13 cellular contexts compared by ENCODE assay signal in genomic region chr2:42547014-42547413, GRCh38. TPM values are rescaled to one million over a fixed set of nuclear protein-coding genes. Genes with fewer than 3 reads are reported as not detected.
DNase-seq lines count a peak whose midpoint lies in the region; ATAC-seq and TF ChIP-seq lines count a peak whose summit lies in the region.
"Had no signal": no experiment of that assay in that cellular context is flagged by ENCODE, and none has a peak within 500 bp of the region (broad histone marks: within the 10 kb centered on the region; RNA-seq: fewer than 3 reads in every experiment).

No MANE protein-coding gene starts in this region.

- peaks cover 5% of the 10 kb centered on the region for H3K4me1 Mint-ChIP-seq in CD8-positive, alpha-beta T cell (ENCODE audit: low read depth)
- H3K4me1 Mint-ChIP-seq in activated CD4-positive, alpha-beta T cell treated with anti-CD3 and anti-CD28 coated beads, Interleukin-2, amount 10 ng/mL, durations not matched to agents 7 days and 5 days, result peaks cover 3% of the 10 kb centered on the region

- no peaks in the 10 kb centered on the region for H3K36me3 ChIP-seq in CD8-positive, alpha-beta T cell (ENCODE audit: insufficient read depth, low read length)
- no peaks in the 10 kb centered on the region for H3K36me3 ChIP-seq in NT2/D1 (ENCODE audit: insufficient read depth, insufficient read length, low read length)
- no peaks in the 10 kb centered on the region for H3K36me3 ChIP-seq in iPS-20b (ENCODE audit: insufficient read depth, low read depth, low read length)
- H3K36me3 ChIP-seq: thoracic aorta had no signal

- CTCF ChIA-PET in CD8-positive, alpha-beta T cell (lab: Charles Lee), result interaction anchor here (1.2 kb wide), 1 partner anchor 116 kb away, joined by 3 read pairs; no protein-coding TSS in a partner anchor
- CTCF ChIA-PET in activated CD4-positive, alpha-beta T cell treated with anti-CD3 and anti-CD28 coated beads, Interleukin-2, amount 10 ng/mL, durations not matched to agents 7 days and 5 days (lab: Charles Lee), result no interaction called here

- intact Hi-C loops in CD8-positive, alpha-beta T cell (cut with DNase I, micrococcal nuclease), result no loop called here
- intact Hi-C loops in Right ventricle myocardium inferior (cut with DNase I), result no loop called here

- peak overlapping the region; percentile 19 for H3K4me3 Mint-ChIP-seq in CD8-positive, alpha-beta T cell
- H3K4me3 Mint-ChIP-seq in activated CD4-positive, alpha-beta T cell treated with anti-CD3 and anti-CD28 coated beads, Interleukin-2, amount 10 ng/mL, durations not matched to agents 7 days and 5 days, result no peak overlapping the region

- H3K9me3 ChIP-seq in CD8-positive, alpha-beta T cell (ENCODE audit: low read length), result no peaks in the 10 kb centered on the region
- H3K9me3 ChIP-seq in NT2/D1 (ENCODE audit: insufficient read depth, low read length) (no peaks in the 10 kb centered on the region), iPS-20b (ENCODE audit: insufficient read depth, low read depth, low read length) (no peaks in the 10 kb centered on the region)
- H3K9me3 ChIP-seq: thoracic aorta had no signal

- no peaks in the 10 kb centered on the region for H3K27me3 ChIP-seq in CD8-positive, alpha-beta T cell (ENCODE audit: insufficient read depth, low read length)
- H3K27me3 ChIP-seq in NT2/D1 (ENCODE audit: insufficient read depth, insufficient read length), result no peaks in the 10 kb centered on the region
- no peaks in the 10 kb centered on the region for H3K27me3 ChIP-seq in iPS-20b (ENCODE audit: insufficient read depth, low read length)

- no peak overlapping the region for H3K27ac Mint-ChIP-seq in CD8-positive, alpha-beta T cell
- no peak overlapping the region for H3K27ac Mint-ChIP-seq in activated CD4-positive, alpha-beta T cell treated with anti-CD3 and anti-CD28 coated beads, Interleukin-2, amount 10 ng/mL, durations not matched to agents 7 days and 5 days

- no peak overlapping the region for H3K27ac ChIP-seq in CD8-positive, alpha-beta T cell (ENCODE audit: low read depth, low read length)
- H3K27ac ChIP-seq in iPS-20b (ENCODE audit: low read length), result peak overlapping the region; percentile 95
- H3K27ac ChIP-seq: thoracic aorta had no signal

- no peaks in the 10 kb centered on the region for H3K27me3 Mint-ChIP-seq in CD8-positive, alpha-beta T cell (ENCODE audit: low read depth)
- no peaks in the 10 kb centered on the region for H3K27me3 Mint-ChIP-seq in activated CD4-positive, alpha-beta T cell treated with anti-CD3 and anti-CD28 coated beads, Interleukin-2, amount 10 ng/mL, durations not matched to agents 7 days and 5 days

- H3K4me3 ChIP-seq in CD8-positive, alpha-beta T cell (ENCODE audit: low read depth, low read length), result no peak overlapping the region
- H3K4me3 ChIP-seq in NT2/D1 (ENCODE audit: insufficient read length, low read depth), result no peak overlapping the region
- peak overlapping the region; percentile 22; the same call in 1 of the 2 replicates for H3K4me3 ChIP-seq in iPS-20b (ENCODE audit: low read length)
- H3K4me3 ChIP-seq: thoracic aorta had no signal

- H3K9ac ChIP-seq in NT2/D1 (ENCODE audit: insufficient read length, low read depth), result peak overlapping the region; percentile 72
- peak overlapping the region; percentile 71 for H3K9ac ChIP-seq in iPS-20b (ENCODE audit: low read depth, low read length)

- H3K9me3 Mint-ChIP-seq in CD8-positive, alpha-beta T cell, result no peaks in the 10 kb centered on the region
- H3K9me3 Mint-ChIP-seq in activated CD4-positive, alpha-beta T cell treated with anti-CD3 and anti-CD28 coated beads, Interleukin-2, amount 10 ng/mL, durations not matched to agents 7 days and 5 days, result no peaks in the 10 kb centered on the region

- no peak for ATAC-seq in CD8-positive, alpha-beta T cell
- ATAC-seq in HG02870 (IDR thresholded peaks at IDR 0.05; ENCODE audit: unreplicated experiment) (peak; percentile 50), Right ventricle myocardium inferior (no peak)

- POLR2A ChIA-PET in CD8-positive, alpha-beta T cell (lab: Charles Lee), result no interaction called here
- POLR2A ChIA-PET in activated CD4-positive, alpha-beta T cell treated with anti-CD3 and anti-CD28 coated beads, Interleukin-2, amount 10 ng/mL, durations not matched to agents 7 days and 5 days (lab: Charles Lee), result no interaction called here

- no peak for TF ChIP-seq CTCF in CD8-positive, alpha-beta T cell (IDR thresholded peaks at IDR 0.05)

- H3K36me3 Mint-ChIP-seq in CD8-positive, alpha-beta T cell, result no peaks in the 10 kb centered on the region
- H3K36me3 Mint-ChIP-seq in activated CD4-positive, alpha-beta T cell treated with anti-CD3 and anti-CD28 coated beads, Interleukin-2, amount 10 ng/mL, durations not matched to agents 7 days and 5 days (ENCODE audit: low read depth), result no peaks in the 10 kb centered on the region

- DNase-seq in CD8-positive, alpha-beta T cell, result no peak
- DNase-seq in NT2/D1 (ENCODE audit: low read depth, low spot score) (no peak), COLO829 (ENCODE audit: low spot score) (no peak), Right ventricle myocardium inferior (ENCODE audit: missing footprints) (no peak)
- DNase-seq in activated CD4-positive, alpha-beta T cell treated with anti-CD3 and anti-CD28 coated beads, Interleukin-2, amount 10 ng/mL, durations not matched to agents 7 days and 5 days, result no peak
- no peak for DNase-seq in stimulated activated CD4-positive, alpha-beta T cell treated with anti-CD3 and anti-CD28 coated beads, Interleukin-4, amount 100 ng/mL, for 4 hours
- DNase-seq: activated gamma-delta T cell treated with Interleukin-2 at 50 U/mL for 16 hours, GF-D8, mesenchymal stem cell, NCI-H2029 had no signal

- no peaks in the 10 kb centered on the region for H3K4me1 ChIP-seq in CD8-positive, alpha-beta T cell (ENCODE audit: insufficient read depth, low read length)
- H3K4me1 ChIP-seq in NT2/D1 (ENCODE audit: insufficient read depth, insufficient read length) (peaks cover 6% of the 10 kb centered on the region), iPS-20b (ENCODE audit: insufficient read depth, low read length) (peaks cover 26% of the 10 kb centered on the region)

RNA-seq across cellular contexts. Expression of gene MTA3, which starts 21.4 kb away (rescaled TPM):
- total RNA-seq in CD8-positive, alpha-beta T cell, result 10 to 100 TPM; 17.6 to 18.4 TPM
- 10 to 100 TPM; 34.5 to 36.5 TPM for total RNA-seq in activated CD4-positive, alpha-beta T cell treated with anti-CD3 and anti-CD28 coated beads, Interleukin-2, amount 10 ng/mL, durations not matched to agents 7 days and 5 days
- 19.7 TPM for total RNA-seq in Right ventricle myocardium inferior

RNA-seq across cellular contexts. Expression of gene KCNG3, which starts 53.2 kb away (rescaled TPM):
- 1 to 10 TPM; 1.9 to 2.5 TPM for total RNA-seq in CD8-positive, alpha-beta T cell
- under 1 TPM; 0.04 to 0.12 TPM for total RNA-seq in activated CD4-positive, alpha-beta T cell treated with anti-CD3 and anti-CD28 coated beads, Interleukin-2, amount 10 ng/mL, durations not matched to agents 7 days and 5 days
- not detected for total RNA-seq in Right ventricle myocardium inferior
